In the genomic region with DNA sequence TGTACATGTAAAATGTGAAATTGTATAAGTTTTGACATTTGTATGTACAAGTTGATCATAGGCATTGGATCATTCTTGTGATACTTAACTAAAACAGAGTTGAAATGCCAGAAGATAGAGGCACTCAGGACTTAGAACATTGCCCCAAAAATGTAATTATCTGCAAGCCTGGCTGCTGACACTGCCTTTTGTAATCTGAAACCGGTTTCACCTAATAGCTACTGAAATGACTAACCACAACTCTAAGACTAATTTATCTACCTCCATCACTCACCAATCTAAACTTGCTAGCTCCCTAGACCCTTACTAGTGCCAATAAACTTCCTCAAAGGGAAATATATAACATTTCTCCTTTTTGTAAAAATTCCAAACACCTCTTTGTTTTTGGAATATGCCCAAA, we compare ENCODE assay signal across 20 cellular contexts.
DNase-seq lines count a peak whose midpoint lies in the region; ATAC-seq and TF ChIP-seq lines count a peak whose summit lies in the region.
"Had no signal": no experiment of that assay in that cellular context is flagged by ENCODE, and none has a peak within 500 bp of the region (broad histone marks: within the 10 kb centered on the region; RNA-seq: fewer than 3 reads in every experiment).

No MANE protein-coding gene starts in this region.

- no peaks in the 10 kb centered on the region for H3K9me3 ChIP-seq in SK-N-SH
- no peaks in the 10 kb centered on the region for H3K9me3 ChIP-seq in trophoblast cell (ENCODE audit: insufficient read depth, low read depth, low read length)
- no peaks in the 10 kb centered on the region for H3K9me3 ChIP-seq in body of pancreas
- H3K9me3 ChIP-seq: A549, Caco-2 had no signal

- DNase-seq in SK-N-SH (no peak), NCI-H226 (peak; percentile 10), astrocyte of the hippocampus (ENCODE audit: low read depth, low spot score) (peak; percentile 15), trophoblast cell (no peak), HT-29 (ENCODE audit: low spot score) (no peak), body of pancreas (no peak)
- DNase-seq in NK-92 treated with Interleukin-12 subunit alpha and Interleukin-12 subunit beta, amount 100 ng/mL, for 24 hours (lab: John Stamatoyannopoulos, UW): no peak
- DNase-seq: AML-193, Caco-2, DMS53, GM23248, Kasumi-1, MV-4-11, NCI-H1436 treated with DMSO at 0.1 percent for 48 hours, NCI-H2081, NCI-H2227 treated with DMSO at 0.1 percent for 48 hours, NCI-H774 had no signal

- H3K23ac ChIP-seq in trophoblast cell (ENCODE audit: low read length): no peak overlapping the region

- no peak overlapping the region for H4K91ac ChIP-seq in trophoblast cell (ENCODE audit: low read depth, low read length)

- POLR2A ChIA-PET in SK-N-SH (lab: Yijun Ruan, JAX): no interaction called here

- H4K20me1 ChIP-seq in SK-N-SH (ENCODE audit: insufficient read depth): no peaks in the 10 kb centered on the region

- H3K79me2 ChIP-seq in SK-N-SH (ENCODE audit: insufficient read depth) (no peaks in the 10 kb centered on the region), trophoblast cell (ENCODE audit: control insufficient read depth, insufficient read depth, low read length, poor library complexity) (no peaks in the 10 kb centered on the region)

- no peak overlapping the region for H4K8ac ChIP-seq in trophoblast cell (ENCODE audit: low read depth, low read length)

- no peak overlapping the region for H2AK5ac ChIP-seq in trophoblast cell (ENCODE audit: low read length)

- H2BK120ac ChIP-seq in trophoblast cell (ENCODE audit: insufficient read depth, low read length, poor library complexity): no peak overlapping the region

- no peak for TF ChIP-seq POLR2A in body of pancreas (IDR thresholded peaks at IDR 0.05)

- CTCF ChIA-PET in SK-N-SH (lab: Yijun Ruan, JAX): interaction anchor here (1.3 kb wide), 1 partner anchor 9 kb away, joined by 5 read pairs; no protein-coding TSS in a partner anchor

- intact Hi-C loops in body of pancreas (cut with DNase I): no loop called here

- TF ChIP-seq CTCF in SK-N-SH (IDR thresholded peaks at IDR 0.05) (no peak), body of pancreas (IDR thresholded peaks at IDR 0.05) (no peak)

- H3K27ac ChIP-seq in SK-N-SH (ENCODE audit: low read depth in 2 of 2, low read length in 1 of 2) (no peak overlapping the region), trophoblast cell (ENCODE audit: low read depth, low read length) (peak overlapping the region; percentile 34), body of pancreas (no peak overlapping the region)
- H3K27ac ChIP-seq: A549, GM23248, SK-N-MC had no signal

- 50% methylated on average over 1 of the region's 1 CpG for WGBS in SK-N-SH (ENCODE audit: low lambda C conversion rate)
- WGBS in trophoblast cell (ENCODE audit: extremely low coverage, insufficient coverage, insufficient read length): no CpG with 5 or more reads among the region's 1 CpG
- 14 to 33% methylated on average over 1 of the region's 1 CpG for WGBS in body of pancreas, 2 donors

- no peak overlapping the region for H3K18ac ChIP-seq in trophoblast cell (ENCODE audit: low read length)

- H3K27me3 ChIP-seq in SK-N-SH (ENCODE audit: insufficient read depth) (no peaks in the 10 kb centered on the region), trophoblast cell (ENCODE audit: insufficient read depth, low read length) (no peaks in the 10 kb centered on the region), body of pancreas (no peaks in the 10 kb centered on the region)

- no peak for ATAC-seq in SK-N-SH treated with all-trans-retinoic acid at 6 μM for 48 hours
- no peak for ATAC-seq in body of pancreas
- ATAC-seq: A549 had no signal

- H3K9me2 ChIP-seq in SK-N-SH: no peaks in the 10 kb centered on the region

- H3K9ac ChIP-seq in SK-N-SH (no peak overlapping the region), trophoblast cell (ENCODE audit: low read length) (no peak overlapping the region)
- H3K9ac ChIP-seq: GM23248 had no signal

- H2BK5ac ChIP-seq in trophoblast cell (ENCODE audit: low read depth, low read length, poor library complexity): no peak overlapping the region

- no peak overlapping the region for H3K14ac ChIP-seq in trophoblast cell (ENCODE audit: low read length)

- H2BK12ac ChIP-seq in trophoblast cell (ENCODE audit: low read length): no peak overlapping the region

- no peak overlapping the region for H3K4me2 ChIP-seq in SK-N-SH
- no peak overlapping the region for H3K4me2 ChIP-seq in trophoblast cell (ENCODE audit: low read length)
- H3K4me2 ChIP-seq: A549 had no signal

- no peak for TF ChIP-seq EP300 in SK-N-SH (IDR thresholded peaks at IDR 0.05; ENCODE audit: borderline replicate concordance in 1 of 2, low read depth in 1 of 2, low read length in 1 of 2)

- no peak for TF ChIP-seq RAD21 in SK-N-SH (IDR thresholded peaks at IDR 0.05; ENCODE audit: low read length)

- H2AFZ ChIP-seq in SK-N-SH (ENCODE audit: low read depth): no peak overlapping the region
- H2AFZ ChIP-seq in trophoblast cell (ENCODE audit: insufficient read depth, low read length, poor library complexity): no peak overlapping the region
- H2AFZ ChIP-seq: GM23248 had no signal

- no peaks in the 10 kb centered on the region for H3F3A ChIP-seq in SK-N-SH (replicated peaks; ENCODE audit: insufficient read depth)

- no peak overlapping the region for H4K12ac ChIP-seq in trophoblast cell (ENCODE audit: low read depth, low read length)

- H3K36me3 ChIP-seq in SK-N-SH (replicated peaks in 1 of 2; ENCODE audit: control insufficient read depth in 1 of 2, insufficient read depth in 2 of 2, low read length in 1 of 2) (no peaks in the 10 kb centered on the region), trophoblast cell (ENCODE audit: control insufficient read depth in 1 of 2, insufficient read depth in 2 of 2, low read length in 2 of 2) (no peaks in the 10 kb centered on the region), body of pancreas (replicated peaks in 1 of 2; ENCODE audit: insufficient read depth in 1 of 2, low read depth in 2 of 2) (no peaks in the 10 kb centered on the region)

- peaks cover 1% of the 10 kb centered on the region for H3K79me1 ChIP-seq in trophoblast cell (ENCODE audit: low read length)

- no peaks in the 10 kb centered on the region for H3K4me1 ChIP-seq in SK-N-SH (ENCODE audit: control insufficient read depth in 1 of 2, insufficient read depth in 2 of 2, low read depth in 1 of 2, low read length in 1 of 2)
- H3K4me1 ChIP-seq in trophoblast cell (ENCODE audit: control insufficient read depth in 1 of 2, insufficient read depth in 2 of 2, low read length in 2 of 2): no peaks in the 10 kb centered on the region
- H3K4me1 ChIP-seq in body of pancreas: no peaks in the 10 kb centered on the region
- H3K4me1 ChIP-seq: Caco-2 had no signal

- H3K4ac ChIP-seq in trophoblast cell (ENCODE audit: low read depth, low read length): no peak overlapping the region

- H3K4me3 ChIP-seq in SK-N-SH (ENCODE audit: low read depth in 2 of 2, low read length in 1 of 2) (no peak overlapping the region), trophoblast cell (ENCODE audit: low read depth, low read length) (no peak overlapping the region), body of pancreas (no peak overlapping the region)
- H3K4me3 ChIP-seq: A549, GM23248, SK-N-MC had no signal

TF ChIP-seq in SK-N-SH treated with all-trans-retinoic acid at 6 μM for 48 hours, 23 proteins besides CTCF, POLR2A, EP300 and RAD21:
- TF ChIP-seq ARNTL (CRISPR knock-in tag; IDR thresholded peaks at IDR 0.05; ENCODE audit: borderline replicate concordance, low read depth): no peak
- peak; percentile 17; the same call in 1 of the 2 replicates for TF ChIP-seq ISL1 (CRISPR knock-in tag; IDR thresholded peaks at IDR 0.05)
- TF ChIP-seq ZNF70 (CRISPR knock-in tag; IDR thresholded peaks at IDR 0.05): no peak
- no peak for TF ChIP-seq ZFP30 (CRISPR knock-in tag; IDR thresholded peaks at IDR 0.05)
- no peak for TF ChIP-seq ZNF8 (CRISPR knock-in tag; IDR thresholded peaks at IDR 0.05)
- no peak for TF ChIP-seq ZC3H10 (CRISPR knock-in tag; IDR thresholded peaks at IDR 0.05)

TF ChIP-seq in SK-N-SH, 30 proteins besides CTCF, POLR2A, EP300 and RAD21 (continues in another document):
- TF ChIP-seq, protein P1, sequence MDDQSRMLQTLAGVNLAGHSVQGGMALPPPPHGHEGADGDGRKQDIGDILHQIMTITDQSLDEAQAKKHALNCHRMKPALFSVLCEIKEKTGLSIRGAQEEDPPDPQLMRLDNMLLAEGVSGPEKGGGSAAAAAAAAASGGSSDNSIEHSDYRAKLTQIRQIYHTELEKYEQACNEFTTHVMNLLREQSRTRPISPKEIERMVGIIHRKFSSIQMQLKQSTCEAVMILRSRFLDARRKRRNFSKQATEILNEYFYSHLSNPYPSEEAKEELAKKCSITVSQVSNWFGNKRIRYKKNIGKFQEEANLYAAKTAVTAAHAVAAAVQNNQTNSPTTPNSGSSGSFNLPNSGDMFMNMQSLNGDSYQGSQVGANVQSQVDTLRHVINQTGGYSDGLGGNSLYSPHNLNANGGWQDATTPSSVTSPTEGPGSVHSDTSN (IDR thresholded peaks at IDR 0.05): no peak
- TF ChIP-seq, protein P2, sequence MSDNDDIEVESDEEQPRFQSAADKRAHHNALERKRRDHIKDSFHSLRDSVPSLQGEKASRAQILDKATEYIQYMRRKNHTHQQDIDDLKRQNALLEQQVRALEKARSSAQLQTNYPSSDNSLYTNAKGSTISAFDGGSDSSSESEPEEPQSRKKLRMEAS (IDR thresholded peaks at IDR 0.05; ENCODE audit: low read depth): no peak
- TF ChIP-seq FOSL2 (IDR thresholded peaks at IDR 0.05; ENCODE audit: borderline replicate concordance, low read depth) (no peak), NRF1 (IDR thresholded peaks at IDR 0.05; ENCODE audit: low read depth, low read length) (no peak), GATA2 (CRISPR knock-in tag; IDR thresholded peaks at IDR 0.05) (no peak), YY1 (IDR thresholded peaks at IDR 0.05; ENCODE audit: low read depth) (no peak), TAF1 (IDR thresholded peaks at IDR 0.05; ENCODE audit: borderline replicate concordance, low read depth, low read length) (no peak)

Comparison
In these comparisons a context has a peak if more than half of its experiments do, and no peak if none do; other contexts are left out.
1. DNase-seq: peak in NCI-H226 (single experiment) and astrocyte of the hippocampus (single experiment); none in SK-N-SH (single experiment), trophoblast cell (0 of 2), HT-29 (single experiment), NK-92 treated with Interleukin-12 subunit alpha and Interleukin-12 subunit beta, amount 100 ng/mL, for 24 hours (single experiment) and body of pancreas (0 of 4).